In genomic region chr17:18314731-18315497, GRCh38 we compare ENCODE assay signal across 8 cellular contexts. TPM values are rescaled to one million over a fixed set of nuclear protein-coding genes. Genes with fewer than 3 reads are reported as not detected.
DNase-seq lines count a peak whose midpoint lies in the region; ATAC-seq, FAIRE-seq and TF ChIP-seq lines count a peak whose summit lies in the region.

Gene SMCR8 (plus strand): TSS chr17:18315293. CDS start chr17:18315790, 497 bp downstream.
Gene TOP3A (minus strand): TSS chr17:18314994. CDS start chr17:18314778, 216 bp downstream.

- H3K4me2 ChIP-seq in Loucy (ENCODE audit: low read depth, low read length, poor library complexity, severe bottlenecking) = peak within 1 kb of the TSS; percentile 86

- peaks cover 45% of the 10 kb centered on the region for H4K20me1 ChIP-seq in Loucy (ENCODE audit: insufficient read depth, low read length, poor library complexity, severe bottlenecking)

- H3K9ac ChIP-seq in Loucy (ENCODE audit: low read depth, low read length, poor library complexity, severe bottlenecking) = peak within 1 kb of the TSS; percentile 93

- no peaks in the 10 kb centered on the region for H3K36me3 ChIP-seq in Loucy (ENCODE audit: insufficient read depth, low read length)

- H3K4me3 Mint-ChIP-seq in natural killer cell = peak within 1 kb of the TSS; percentile 97

- H3K36me3 Mint-ChIP-seq in natural killer cell = no peaks in the 10 kb centered on the region

- H3K4me3 ChIP-seq in Loucy (ENCODE audit: low read length, poor library complexity, severe bottlenecking) = peak within 1 kb of the TSS; percentile 84

- peak within 1 kb of the TSS; percentile 86 for H2AFZ ChIP-seq in Loucy (ENCODE audit: low read length)

- H3F3A ChIP-seq in Loucy (ENCODE audit: low read depth) = no peaks in the 10 kb centered on the region

- peaks cover 81% of the 10 kb centered on the region for H3K79me2 ChIP-seq in Loucy (ENCODE audit: insufficient read depth, low read length)

- peaks cover 72 to 78% of the 10 kb centered on the region in 2 donors for H3K4me1 Mint-ChIP-seq in natural killer cell

- no peak for FAIRE-seq in H54 (lab: Jason Lieb, UNC)

- H3K9me3 Mint-ChIP-seq in natural killer cell = no peaks in the 10 kb centered on the region

- ATAC-seq in natural killer cell = peak; percentile 91 to 97 (median 92)

- no peaks in the 10 kb centered on the region for H3K9me3 ChIP-seq in Loucy (ENCODE audit: insufficient read depth, low read depth, low read length)

- H3K27me3 Mint-ChIP-seq in natural killer cell (ENCODE audit: low read depth in 2 of 2) = no peaks in the 10 kb centered on the region

- peak within 1 kb of the TSS; percentile 91 to 99 for H3K27ac Mint-ChIP-seq in natural killer cell

- H3K4me1 ChIP-seq in Loucy (ENCODE audit: insufficient read depth, low read length, poor library complexity, severe bottlenecking) = peaks cover 54% of the 10 kb centered on the region

- no peaks in the 10 kb centered on the region for H3K9me2 ChIP-seq in Loucy (replicated peaks; ENCODE audit: low read depth, low read length)

- intact Hi-C loops in natural killer cell (cut with micrococcal nuclease) = loop anchor here (1.0 to 2.0 kb wide), 2 partner anchors 54 to 90 kb away; partner anchors contain the start of genes LLGL1 and MIEF2

- TF ChIP-seq POLR2A in H54 (IDR thresholded peaks at IDR 0.05; ENCODE audit: low read depth, low read length) (peak; percentile 97), Raji (IDR thresholded peaks at IDR 0.05; ENCODE audit: insufficient read depth, low read depth, low read length) (peak; percentile 89)

- peak; percentile 99 for DNase-seq in EL
- peak; percentile 99 for DNase-seq in H54 (ENCODE audit: insufficient read length, low spot score)
- peak; percentile 98 for DNase-seq in activated T-helper 9 cell treated with anti-CD3 and anti-CD28 coated beads, Interleukin-2, amount 50 U/mL, for 16 hours (ENCODE audit: low read depth)
- DNase-seq in fibroblast of peridontal ligament (ENCODE audit: extremely low read depth) = peak; percentile 98
- DNase-seq in natural killer cell = peak; percentile 92
- DNase-seq in stimulated activated naive CD4-positive, alpha-beta T cell treated with Interleukin-2 at 50 U/mL for 16 hours (lab: John Stamatoyannopoulos, UW) = peak; percentile 99

- no peaks in the 10 kb centered on the region for H3K27me3 ChIP-seq in Loucy (ENCODE audit: insufficient read depth, low read length, poor library complexity, severe bottlenecking)

- TF ChIP-seq CTCF in Loucy (conservative IDR thresholded peaks at IDR 0.05; ENCODE audit: low read length) = no peak
- no peak for TF ChIP-seq CTCF in natural killer cell (IDR thresholded peaks at IDR 0.05)

RNA-seq across cellular contexts. Expression of gene SMCR8, which starts in this region (rescaled TPM):
- 10 to 100 TPM; 33.5 to 48.5 (median 39.2) TPM for total RNA-seq in natural killer cell

RNA-seq across cellular contexts. Expression of gene TOP3A, which starts in this region (rescaled TPM):
- 10 to 100 TPM; 38.1 to 59.7 (median 53.2) TPM for total RNA-seq in natural killer cell

Comparison
In these comparisons a context has a peak if more than half of its experiments do, and no peak if none do; other contexts are left out.
1. Peak in every context shown above with its lines: DNase-seq, ATAC-seq and H3K4me3 ChIP-seq.